ENCODE assay signal across 23 cellular contexts in the genomic region with DNA sequence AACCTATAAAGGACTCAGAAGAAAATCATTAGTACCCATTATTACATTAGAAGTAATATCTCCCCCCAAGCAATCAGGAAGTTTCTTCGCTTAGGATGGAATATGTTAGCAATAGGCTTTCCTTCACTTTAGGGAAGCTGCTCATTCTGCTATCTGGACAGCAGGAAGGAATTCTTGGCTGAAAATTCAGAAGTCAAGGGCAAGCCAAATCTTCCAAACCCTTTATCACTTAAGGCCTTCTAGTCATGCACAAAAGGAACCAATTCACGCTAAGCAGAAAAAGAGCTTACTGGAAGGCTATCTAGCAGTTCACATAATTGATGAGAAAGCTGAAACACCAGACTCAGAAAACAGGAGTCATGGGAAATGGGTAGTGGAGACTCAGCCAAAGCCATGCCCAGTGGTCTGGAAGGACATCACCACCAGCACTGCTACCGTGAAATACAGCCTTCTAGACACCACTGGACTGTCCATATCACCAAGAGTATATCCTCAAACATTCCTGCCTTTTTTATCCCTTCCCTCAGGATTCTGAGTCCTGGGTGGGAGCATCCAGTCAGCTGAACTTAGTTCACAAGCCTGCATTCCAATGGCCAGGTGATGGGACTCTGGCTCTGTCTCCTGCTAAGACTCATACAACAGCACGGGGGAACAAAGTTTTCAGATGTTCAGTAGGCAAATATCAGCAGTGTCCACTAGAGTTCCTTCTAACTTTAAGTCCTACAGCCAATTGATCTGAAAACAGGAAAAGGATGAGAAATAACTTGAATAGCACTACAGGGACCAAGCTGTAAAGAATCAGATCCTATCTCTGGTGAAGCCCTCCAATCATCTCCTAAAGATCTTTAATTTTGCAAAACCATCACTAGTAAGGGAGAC. TPM values are rescaled to one million over a fixed set of nuclear protein-coding genes. Genes with fewer than 3 reads are reported as not detected.
DNase-seq lines count a peak whose midpoint lies in the region; ATAC-seq, FAIRE-seq and TF ChIP-seq lines count a peak whose summit lies in the region.
"Had no signal": no experiment of that assay in that cellular context is flagged by ENCODE, and none has a peak within 500 bp of the region (broad histone marks: within the 10 kb centered on the region; RNA-seq: fewer than 3 reads in every experiment).

No MANE protein-coding gene starts in this region.

- H3K27ac ChIP-seq in IMR-90 (ENCODE audit: insufficient read depth, low read length) (no peak overlapping the region), K562 (ENCODE audit: extremely low read depth, low read depth, low read length) (no peak overlapping the region), spleen (no peak overlapping the region)
- H3K27ac ChIP-seq: epithelial cell of prostate, psoas muscle, transverse colon had no signal

- H2BK120ac ChIP-seq in IMR-90 (ENCODE audit: low read depth, low read length): no peak overlapping the region

- peaks cover 7% of the 10 kb centered on the region for H3K9me1 ChIP-seq in IMR-90 (ENCODE audit: insufficient read depth, low read length)
- H3K9me1 ChIP-seq in K562 (ENCODE audit: control insufficient read depth, insufficient read depth, low read length): no peaks in the 10 kb centered on the region

- H3K79me1 ChIP-seq in IMR-90 (ENCODE audit: low read depth in 1 of 2, low read length in 2 of 2): no peaks in the 10 kb centered on the region; a peak in 1 of 4 replicates

- dilution Hi-C loops in IMR-90 (cut with HindIII; ENCODE audit: low sequenced_read_pairs, unreplicated experiment): no loop called here

- H3K9me3 ChIP-seq in IMR-90 (ENCODE audit: control insufficient read depth, insufficient read depth, low read length): no peaks in the 10 kb centered on the region
- H3K9me3 ChIP-seq in K562 (replicated peaks; ENCODE audit: control insufficient read depth, insufficient read depth, low read depth, low read length): no peaks in the 10 kb centered on the region
- H3K9me3 ChIP-seq in spleen: no peaks in the 10 kb centered on the region
- H3K9me3 ChIP-seq: psoas muscle, transverse colon had no signal

- peak; percentile 58 for FAIRE-seq in K562 (lab: Jason Lieb, UNC)

- TF ChIP-seq CTCF in BJ (IDR thresholded peaks at IDR 0.05; ENCODE audit: insufficient read depth, low read depth, low read length): 0 out of 2 replicates have a peak, but pooled peaks have one; percentile 14
- TF ChIP-seq CTCF in IMR-90 (conservative IDR thresholded peaks at IDR 0.05; ENCODE audit: low read depth, low read length): 0 out of 2 replicates have a peak, but pooled peaks have one; percentile 5
- TF ChIP-seq CTCF in K562 (IDR thresholded peaks at IDR 0.05 in 2 of 3, conservative IDR thresholded peaks at IDR 0.05 in 1 of 3; ENCODE audit: insufficient read depth in 2 of 3, low read depth in 1 of 3, low read length in 3 of 3): peak in 1 of 3 experiments; percentile 26; a peak in 2 of 6 replicates
- no peak for TF ChIP-seq CTCF in spleen (IDR thresholded peaks at IDR 0.05 in 8 of 11, conservative IDR thresholded peaks at IDR 0.05 in 3 of 11)

- no peak overlapping the region for H3K56ac ChIP-seq in IMR-90 (ENCODE audit: extremely low read depth, insufficient read depth, low read length)

- H3K4me3 Mint-ChIP-seq in activated T-helper 2 cell treated with anti-CD3 and anti-CD28 coated beads, Interferon-gamma antibody, Interleukin-2, Interleukin-4, amounts not matched to agents 10 μg/mL and 5 μg/mL and 100 μg/mL, durations not matched to agents 14 hours and 24 hours and 36 hours (ENCODE audit: low read depth): no peak overlapping the region
- H3K4me3 Mint-ChIP-seq: CD8-positive, alpha-beta T cell; neural crest cell; stimulated activated naive CD8-positive, alpha-beta T cell treated with anti-CD3 and anti-CD28 coated beads, Interleukin-15, amount 100 ng/mL, for 72 hours; T-cell had no signal

- H4K5ac ChIP-seq in IMR-90 (ENCODE audit: low read depth, low read length): no peak overlapping the region

- no peak overlapping the region for H3K14ac ChIP-seq in IMR-90 (replicated peaks; ENCODE audit: low read depth, low read length)

- no peak overlapping the region for H4K8ac ChIP-seq in IMR-90 (ENCODE audit: low read depth in 2 of 2, low read length in 2 of 2)

- H3K36me3 ChIP-seq in BJ (ENCODE audit: control insufficient read depth, insufficient read depth, low read length) (no peaks in the 10 kb centered on the region), IMR-90 (ENCODE audit: control insufficient read depth, insufficient read depth, low read length) (no peaks in the 10 kb centered on the region), K562 (ENCODE audit: control insufficient read depth, insufficient read depth, low read length) (no peaks in the 10 kb centered on the region), spleen (no peaks in the 10 kb centered on the region)
- H3K36me3 ChIP-seq: transverse colon had no signal

- BruUV-seq in IMR-90 (replicated peaks; lab: Mats Ljungman, UMichigan) (no TSS peak), K562 (replicated peaks; lab: Mats Ljungman, UMichigan) (no TSS peak)

- TF ChIP-seq EP300 in K562 (IDR thresholded peaks at IDR 0.05; ENCODE audit: low read length): no peak

- H3K9ac ChIP-seq in IMR-90 (ENCODE audit: low read depth, low read length) (no peak overlapping the region), K562 (ENCODE audit: insufficient read depth in 1 of 2, low read depth in 2 of 2, low read length in 2 of 2) (no peak overlapping the region)

- POLR2A ChIA-PET in BJ (lab: Charles Lee) (no interaction called here), IMR-90 (lab: Charles Lee; ENCODE audit: unreplicated experiment) (interaction anchor here (0.6 kb wide), 1 partner anchor 12 kb away, joined by 4 read pairs; no protein-coding TSS in a partner anchor), K562 (lab: Yijun Ruan, JAX) (interaction anchor here (1.0 to 1.2 kb wide), 3 partner anchors 9 to 50 kb away, joined by 3 to 8 read pairs (median 5); a partner anchor contains a TSS)

- no peak overlapping the region for H3K4ac ChIP-seq in IMR-90 (ENCODE audit: low read depth, low read length)

- H3K27me3 ChIP-seq in BJ (ENCODE audit: control insufficient read depth, insufficient read depth, low read length): no peaks in the 10 kb centered on the region
- H3K27me3 ChIP-seq in IMR-90 (ENCODE audit: control insufficient read depth, insufficient read depth, low read length): no peaks in the 10 kb centered on the region
- no peaks in the 10 kb centered on the region for H3K27me3 ChIP-seq in K562 (ENCODE audit: control insufficient read depth in 2 of 2, insufficient read depth in 2 of 2, low read length in 2 of 2)
- no peaks in the 10 kb centered on the region for H3K27me3 ChIP-seq in spleen (replicated peaks in 1 of 7)
- H3K27me3 ChIP-seq: transverse colon had no signal

- H3K23ac ChIP-seq in IMR-90 (ENCODE audit: low read depth, low read length): no peak overlapping the region

- no peak overlapping the region for H2AK9ac ChIP-seq in IMR-90 (replicated peaks; ENCODE audit: low read depth, low read length, poor library complexity)

- DNase-seq in BJ (ENCODE audit: low read depth): no peak
- no peak for DNase-seq in IMR-90
- no peak for DNase-seq in K562 (ENCODE audit: extremely low read depth in 1 of 4, low spot score in 3 of 4)
- DNase-seq in left lobe of liver (ENCODE audit: low spot score): no peak
- DNase-seq in NK-92 (lab: John Stamatoyannopoulos, UW; ENCODE audit: unreplicated experiment): no peak
- DNase-seq in activated T-helper 2 cell treated with anti-CD3 and anti-CD28 coated beads, Interferon-gamma antibody, Interleukin-2, Interleukin-4, amounts not matched to agents 10 μg/mL and 5 μg/mL and 100 μg/mL, durations not matched to agents 14 hours and 24 hours and 36 hours (ENCODE audit: low spot score): no peak
- no peak for DNase-seq in spleen
- DNase-seq in cardiac septum (ENCODE audit: low spot score): no peak
- DNase-seq: activated CD4-positive, alpha-beta T cell treated with anti-CD3 and anti-CD28 coated beads for 48 hours; caudate nucleus; CD8-positive, alpha-beta T cell; DMS53; H7; NCI-H1436; NCI-H524 treated with DMSO at 0.1 percent for 48 hours; psoas muscle; Right ventricle myocardium superior; stimulated activated naive CD8-positive, alpha-beta T cell treated with anti-CD3 and anti-CD28 coated beads, Interleukin-15, amount 100 ng/mL, for 72 hours; T-cell; transverse colon had no signal

- H3K27me3 Mint-ChIP-seq in activated T-helper 2 cell treated with anti-CD3 and anti-CD28 coated beads, Interferon-gamma antibody, Interleukin-2, Interleukin-4, amounts not matched to agents 10 μg/mL and 5 μg/mL and 100 μg/mL, durations not matched to agents 14 hours and 24 hours and 36 hours (ENCODE audit: low read depth): no peaks in the 10 kb centered on the region
- H3K27me3 Mint-ChIP-seq: stimulated activated naive CD8-positive, alpha-beta T cell treated with anti-CD3 and anti-CD28 coated beads, Interleukin-15, amount 100 ng/mL, for 72 hours; T-cell had no signal

- H2AFZ ChIP-seq in IMR-90 (replicated peaks; ENCODE audit: low read length, poor library complexity) (no peak overlapping the region), K562 (ENCODE audit: low read depth, low read length) (no peak overlapping the region)

- TF ChIP-seq POLR2A in IMR-90 (IDR thresholded peaks at IDR 0.05; ENCODE audit: low read depth, low read length): no peak
- no peak for TF ChIP-seq POLR2A in K562 (conservative IDR thresholded peaks at IDR 0.05)
- TF ChIP-seq POLR2A in spleen (IDR thresholded peaks at IDR 0.05): no peak

- in situ Hi-C loops in IMR-90 (cut with MboI; ENCODE audit: low sequenced_read_pairs): no loop called here
- in situ Hi-C loops in K562 (cut with MboI): no loop called here

- no peak overlapping the region for H3K18ac ChIP-seq in IMR-90 (ENCODE audit: low read depth, low read length)

- ATAC-seq in IMR-90 (ENCODE audit: low read depth): no peak
- ATAC-seq in K562: peak; percentile 70
- ATAC-seq in left lobe of liver: peak; percentile 23
- ATAC-seq: CD8-positive, alpha-beta T cell; psoas muscle; stimulated activated naive CD8-positive, alpha-beta T cell treated with anti-CD3 and anti-CD28 coated beads, Interleukin-15, amount 100 ng/mL, for 72 hours; T-cell had no signal

- no peak overlapping the region for H3K4me2 ChIP-seq in IMR-90 (ENCODE audit: low read depth, low read length)
- no peak overlapping the region for H3K4me2 ChIP-seq in K562 (ENCODE audit: insufficient read depth, low read length)

- no peak overlapping the region for H3K4me3 ChIP-seq in BJ (ENCODE audit: low read depth, low read length)
- H3K4me3 ChIP-seq in IMR-90 (ENCODE audit: insufficient read depth, low read depth, low read length): no peak overlapping the region
- no peak overlapping the region for H3K4me3 ChIP-seq in K562
- no peak overlapping the region for H3K4me3 ChIP-seq in spleen
- H3K4me3 ChIP-seq: psoas muscle, skin epidermis, transverse colon had no signal

- H2BK15ac ChIP-seq in IMR-90 (ENCODE audit: low read depth, low read length): no peak overlapping the region

- peaks cover 7% of the 10 kb centered on the region for H3K4me1 ChIP-seq in IMR-90 (ENCODE audit: control insufficient read depth, insufficient read depth, low read length)
- peaks cover 0 to 13% of the 10 kb centered on the region in 2 experiments; a peak in 2 of 5 replicates for H3K4me1 ChIP-seq in K562 (replicated peaks in 1 of 2; ENCODE audit: control insufficient read depth in 2 of 2, insufficient read depth in 2 of 2, low read length in 2 of 2)
- H3K4me1 ChIP-seq in spleen: peaks cover 0 to 10% (median 3%) of the 10 kb centered on the region in 6 donors

- peaks cover 22% of the 10 kb centered on the region for H3K4me1 Mint-ChIP-seq in activated T-helper 2 cell treated with anti-CD3 and anti-CD28 coated beads, Interferon-gamma antibody, Interleukin-2, Interleukin-4, amounts not matched to agents 10 μg/mL and 5 μg/mL and 100 μg/mL, durations not matched to agents 14 hours and 24 hours and 36 hours (ENCODE audit: low read depth)

- TF ChIP-seq RAD21 in IMR-90 (IDR thresholded peaks at IDR 0.05; ENCODE audit: low read length): 0 out of 2 replicates have a peak, but pooled peaks have one; percentile 3
- TF ChIP-seq RAD21 in K562 (CRISPR knock-in tag; conservative IDR thresholded peaks at IDR 0.05 in 1 of 2, IDR thresholded peaks at IDR 0.05 in 1 of 2): peak in 1 of 2 experiments; percentile 33; a peak in 1 of 4 replicates

- H2BK5ac ChIP-seq in IMR-90 (ENCODE audit: low read depth, low read length, poor library complexity, severe bottlenecking): no peak overlapping the region

- H4K20me1 ChIP-seq in IMR-90 (ENCODE audit: insufficient read depth, low read length): peaks cover 3% of the 10 kb centered on the region; the same call in 1 of the 2 replicates
- no peaks in the 10 kb centered on the region for H4K20me1 ChIP-seq in K562 (replicated peaks; ENCODE audit: control insufficient read depth, insufficient read depth, low read length)

- no peak overlapping the region for H2BK20ac ChIP-seq in IMR-90 (ENCODE audit: low read depth, low read length)

- H3K9me3 Mint-ChIP-seq in activated T-helper 2 cell treated with anti-CD3 and anti-CD28 coated beads, Interferon-gamma antibody, Interleukin-2, Interleukin-4, amounts not matched to agents 10 μg/mL and 5 μg/mL and 100 μg/mL, durations not matched to agents 14 hours and 24 hours and 36 hours: no peaks in the 10 kb centered on the region
- H3K9me3 Mint-ChIP-seq: CD8-positive, alpha-beta T cell; neural crest cell; stimulated activated naive CD8-positive, alpha-beta T cell treated with anti-CD3 and anti-CD28 coated beads, Interleukin-15, amount 100 ng/mL, for 72 hours; T-cell had no signal

- H4K91ac ChIP-seq in IMR-90 (ENCODE audit: insufficient read depth, low read depth, low read length): no peak overlapping the region

- no peaks in the 10 kb centered on the region for H3K36me3 Mint-ChIP-seq in activated T-helper 2 cell treated with anti-CD3 and anti-CD28 coated beads, Interferon-gamma antibody, Interleukin-2, Interleukin-4, amounts not matched to agents 10 μg/mL and 5 μg/mL and 100 μg/mL, durations not matched to agents 14 hours and 24 hours and 36 hours (ENCODE audit: low read depth)
- H3K36me3 Mint-ChIP-seq: CD8-positive, alpha-beta T cell; T-cell had no signal

- no peak overlapping the region for H3K27ac Mint-ChIP-seq in activated T-helper 2 cell treated with anti-CD3 and anti-CD28 coated beads, Interferon-gamma antibody, Interleukin-2, Interleukin-4, amounts not matched to agents 10 μg/mL and 5 μg/mL and 100 μg/mL, durations not matched to agents 14 hours and 24 hours and 36 hours
- H3K27ac Mint-ChIP-seq: CD8-positive, alpha-beta T cell; stimulated activated naive CD8-positive, alpha-beta T cell treated with anti-CD3 and anti-CD28 coated beads, Interleukin-15, amount 100 ng/mL, for 72 hours; T-cell had no signal

- WGBS in IMR-90 (ENCODE audit: extremely low coverage in 2 of 2, insufficient read length in 1 of 2), 2 experiments: no CpG with 5 or more reads among the region's 4 CpGs
- 42% methylated on average over 4 of the region's 4 CpGs for WGBS in K562 (ENCODE audit: insufficient coverage, low coverage, missing lambda C conversion rate)
- WGBS in spleen, 5 donors: 69 to 78% (median 72%) methylated on average over 4 of the region's 4 CpGs

- CTCF ChIA-PET in BJ (lab: Yijun Ruan, JAX): interaction anchor here (0.9 kb wide), 1 partner anchor 29 kb away, joined by 4 read pairs; no protein-coding TSS in a partner anchor
- CTCF ChIA-PET in IMR-90 (lab: Yijun Ruan, JAX): interaction anchor here (0.7 kb wide), 1 partner anchor 204 kb away, joined by 3 read pairs; no protein-coding TSS in a partner anchor
- CTCF ChIA-PET in K562 (lab: Yijun Ruan, JAX; ENCODE audit: low intra/inter-chr PET ratio): no interaction called here

- no peak overlapping the region for H2AK5ac ChIP-seq in IMR-90 (ENCODE audit: low read depth, low read length)

- H3K79me2 ChIP-seq in K562 (ENCODE audit: control insufficient read depth, insufficient read depth, low read length): no peaks in the 10 kb centered on the region

- intact Hi-C loops in IMR-90 (cut with micrococcal nuclease) (no loop called here), K562 (cut with micrococcal nuclease) (loop anchor here (5.0 kb wide), 1 partner anchor 167 kb away; no protein-coding TSS in a partner anchor), spleen (cut with DNase I; ENCODE audit: low total_unique reads) (no loop called here), cardiac septum (cut with DNase I) (no loop called here)
- intact Hi-C loops in activated T-helper 2 cell treated with anti-CD3 and anti-CD28 coated beads, Interferon-gamma antibody, Interleukin-2, Interleukin-4, amounts not matched to agents 10 μg/mL and 5 μg/mL and 100 μg/mL, durations not matched to agents 14 hours and 24 hours and 36 hours (cut with micrococcal nuclease): no loop called here

RNA-seq across cellular contexts. Expression of a gene that starts 14.8 kb away (rescaled TPM):
- polyA plus RNA-seq in BJ (2011; rRNA removed) (8.7 and 11.1 TPM in 2 replicates), IMR-90 (2012; rRNA removed) (8.8 and 9.6 TPM in 2 replicates), K562 (2011; rRNA removed) (11.8 and 12.8 TPM in 2 replicates), K562 (2014; fragmentation: Illumina TruSeq; extraction: Trizol) (21.5 and 22.1 TPM in 2 replicates), K562 (2014; fragmentation: Nextera tagmentation; extraction: Ambion mirVana) (1 to 10 TPM; 5.8 to 7.8 TPM), K562 (2014; rRNA removed) (15.2 and 16.4 TPM in 2 replicates), spleen (10 to 100 TPM in 1 of 3 donors, 1 to 10 TPM in 2; 9.4 to 10.6 (median 9.4) TPM)
- polyA minus RNA-seq in BJ (2011; rRNA and poly(A)+ RNA removed): 8.0 and 10.1 TPM in 2 replicates
- total RNA-seq in IMR-90 (2012; rRNA removed) (34.4 and 46.4 TPM in 2 replicates), K562 (2014; rRNA removed) (19.0 and 19.6 TPM in 2 replicates), K562 (2014; rRNA removed; fragmentation: Illumina TruSeq; extraction: Trizol) (28.1 and 33.7 TPM in 2 replicates), K562 (2015; rRNA removed; fragmentation: Illumina TruSeq; extraction: Trizol) (27.1 and 28.5 TPM in 2 replicates), K562 (2021) (27.9 and 30.0 TPM in 2 replicates), left lobe of liver (5.4 TPM), spleen (10 to 100 TPM; 27.4 to 54.0 (median 44.4) TPM), cardiac septum (18.9 TPM)
- polyA plus RNA-seq in IMR-90 (2012; cell fraction: cytosol; rRNA removed): 3.3 and 3.7 TPM in 2 replicates
- polyA plus RNA-seq in IMR-90 (2012; cell fraction: nucleus; rRNA removed; ENCODE audit: low replicate concordance): 6.7 and 21.4 TPM in 2 replicates
- total RNA-seq in K562 (2011; cell fraction: chromatin; rRNA removed; ENCODE audit: low replicate concordance): 65.9 and 125 TPM in 2 replicates
- 40.0 and 49.9 TPM in 2 replicates for total RNA-seq in K562 (2011; cell fraction: nucleolus; rRNA removed)
- total RNA-seq in K562 (2011; cell fraction: nucleoplasm; rRNA removed): 73.1 and 114 TPM in 2 replicates
- 3.0 and 5.7 TPM in 2 replicates for polyA plus RNA-seq in K562 (2011; cell fraction: cytosol; rRNA removed)
- 13.6 and 15.4 TPM in 2 replicates for polyA plus RNA-seq in K562 (2011; cell fraction: nucleus; rRNA removed)
- polyA plus RNA-seq in K562 (2012): 21.8 and 24.0 TPM in 2 replicates
- 41.0 and 44.7 TPM in 2 replicates for polyA minus RNA-seq in K562 (2011; rRNA and poly(A)+ RNA removed)
- 9.7 and 12.0 TPM in 2 replicates for polyA minus RNA-seq in K562 (2011; cell fraction: cytosol; rRNA and poly(A)+ RNA removed)
- polyA minus RNA-seq in K562 (2011; cell fraction: nucleus; rRNA and poly(A)+ RNA removed): 13.3 and 27.4 TPM in 2 replicates
- total RNA-seq in activated T-helper 2 cell treated with anti-CD3 and anti-CD28 coated beads, Interferon-gamma antibody, Interleukin-2, Interleukin-4, amounts not matched to agents 10 μg/mL and 5 μg/mL and 100 μg/mL, durations not matched to agents 14 hours and 24 hours and 36 hours: 23.3 and 25.0 TPM in 2 replicates

Comparison
In these comparisons a context has a peak if more than half of its experiments do, and no peak if none do; other contexts are left out.
1. CTCF ChIP-seq: peak in BJ (single experiment) and IMR-90 (single experiment); none in spleen (0 of 11).